ENCODE assay signal across 8 cellular contexts in genomic region chr3:196684548-196685407, GRCh38. TPM values are rescaled to one million over a fixed set of nuclear protein-coding genes. Genes with fewer than 3 reads are reported as not detected.
A peak's percentile ranks its signal among the peaks of the same experiment; 100 is the strongest.
DNase-seq lines count a peak whose midpoint lies in the region; ATAC-seq, FAIRE-seq and TF ChIP-seq lines count a peak whose summit lies in the region.

No MANE protein-coding gene starts in this region.

- DNase-seq in CD4-positive, alpha-beta T cell, result peak; percentile 44 to 58 (median 51)
- DNase-seq in NCI-H748 treated with DMSO at 0.1 percent for 48 hours (lab: John Stamatoyannopoulos, UW) (peak; percentile 6), endothelial cell of umbilical vein (ENCODE audit: low read depth, low spot score) (peak; percentile 61)
- DNase-seq in activated CD8-positive, alpha-beta memory T cell treated with anti-CD3 and anti-CD28 coated beads for 1 hour (ENCODE audit: extremely low read depth in 1 of 2, low read depth in 1 of 2), result peak; percentile 32 to 41
- peak; percentile 29 to 78 (median 62) for DNase-seq in naive thymus-derived CD4-positive, alpha-beta T cell
- DNase-seq in stimulated activated effector memory CD8-positive, alpha-beta T cell treated with anti-CD3 and anti-CD28 coated beads, Interleukin-12 subunit alpha, Interleukin-12 subunit beta, amount 100 ng/mL, for 72 hours (ENCODE audit: low spot score in 2 of 2), result peak; percentile 53 to 85

- H3K27ac Mint-ChIP-seq in CD4-positive, alpha-beta T cell, result peak overlapping the region; percentile 60
- H3K27ac Mint-ChIP-seq in naive thymus-derived CD4-positive, alpha-beta T cell, result peak overlapping the region; percentile 38 to 80 (median 71)
- peak overlapping the region; percentile 63 for H3K27ac Mint-ChIP-seq in stimulated activated effector memory CD8-positive, alpha-beta T cell treated with anti-CD3 and anti-CD28 coated beads, Interleukin-12 subunit alpha, Interleukin-12 subunit beta, amount 100 ng/mL, for 72 hours

- no peak for TF ChIP-seq POLR2A in endothelial cell of umbilical vein (IDR thresholded peaks at IDR 0.05; ENCODE audit: low read depth, low read length)

- H3K36me3 Mint-ChIP-seq in CD4-positive, alpha-beta T cell (ENCODE audit: low read depth), result no peaks in the 10 kb centered on the region
- peaks cover 0 to 16% (median 4%) of the 10 kb centered on the region in 5 donors for H3K36me3 Mint-ChIP-seq in naive thymus-derived CD4-positive, alpha-beta T cell
- H3K36me3 Mint-ChIP-seq in stimulated activated effector memory CD8-positive, alpha-beta T cell treated with anti-CD3 and anti-CD28 coated beads, Interleukin-12 subunit alpha, Interleukin-12 subunit beta, amount 100 ng/mL, for 72 hours, result no peaks in the 10 kb centered on the region

- no peaks in the 10 kb centered on the region for H3K27me3 ChIP-seq in CD4-positive, alpha-beta T cell (ENCODE audit: control insufficient read depth, insufficient read depth, low read length)
- H3K27me3 ChIP-seq in endothelial cell of umbilical vein (ENCODE audit: control insufficient read depth in 2 of 2, insufficient read depth in 2 of 2, low read length in 2 of 2), result peaks cover 0 to 3% of the 10 kb centered on the region in 2 experiments
- H3K27me3 ChIP-seq in naive thymus-derived CD4-positive, alpha-beta T cell (ENCODE audit: control insufficient read depth in 2 of 2, insufficient read depth in 2 of 2, low read length in 2 of 2), result no peaks in the 10 kb centered on the region

- H3K4me3 ChIP-seq in endothelial cell of umbilical vein (replicated peaks in 1 of 3; ENCODE audit: insufficient read depth in 1 of 3, low read depth in 1 of 3, low read length in 3 of 3), result no peak overlapping the region
- H3K4me3 ChIP-seq in naive thymus-derived CD4-positive, alpha-beta T cell (ENCODE audit: low read length), result peak overlapping the region; percentile 28

- FAIRE-seq in endothelial cell of umbilical vein (lab: Jason Lieb, UNC), result peak; percentile 76

- intact Hi-C loops in CD4-positive, alpha-beta T cell (cut with DNase I, micrococcal nuclease), result loop anchor here (1.0 to 5.0 kb wide), 5 partner anchors 52 to 432 kb away; no protein-coding TSS in a partner anchor
- intact Hi-C loops in endothelial cell of umbilical vein (cut with micrococcal nuclease), result loop anchor here (1.0 to 2.0 kb wide), 5 partner anchors 33 to 156 kb away; no protein-coding TSS in a partner anchor
- intact Hi-C loops in naive thymus-derived CD4-positive, alpha-beta T cell (cut with micrococcal nuclease), result loop anchor here (1.0 to 2.0 kb wide), 10 partner anchors 28 to 285 kb away; partner anchors contain the start of genes CEP19 (in 1 of the 2) and PIGX (in 1 of the 2)

- peak overlapping the region; percentile 52 for H2AFZ ChIP-seq in endothelial cell of umbilical vein (ENCODE audit: low read depth, low read length)

- no peaks in the 10 kb centered on the region for H3K27me3 Mint-ChIP-seq in CD4-positive, alpha-beta T cell
- peaks cover 0 to 3% (median 0%) of the 10 kb centered on the region in 5 donors for H3K27me3 Mint-ChIP-seq in naive thymus-derived CD4-positive, alpha-beta T cell

- no peaks in the 10 kb centered on the region for H3K9me3 ChIP-seq in CD4-positive, alpha-beta T cell (ENCODE audit: control insufficient read depth, low read length)
- H3K9me3 ChIP-seq in endothelial cell of umbilical vein (replicated peaks; ENCODE audit: control insufficient read depth, insufficient read depth, low read length), result no peaks in the 10 kb centered on the region
- no peaks in the 10 kb centered on the region for H3K9me3 ChIP-seq in naive thymus-derived CD4-positive, alpha-beta T cell (ENCODE audit: control insufficient read depth in 2 of 3, low read length in 3 of 3)

- no peaks in the 10 kb centered on the region for H3K79me2 ChIP-seq in endothelial cell of umbilical vein (ENCODE audit: control insufficient read depth, insufficient read depth, low read length)

- no peaks in the 10 kb centered on the region for H4K20me1 ChIP-seq in endothelial cell of umbilical vein (replicated peaks; ENCODE audit: control insufficient read depth, extremely low read depth, insufficient read depth, low read length)

- peak overlapping the region; percentile 27 for H3K4me2 ChIP-seq in endothelial cell of umbilical vein (ENCODE audit: insufficient read depth, low read length)

- H3K27ac ChIP-seq in CD4-positive, alpha-beta T cell (ENCODE audit: low read depth, low read length), result no peak overlapping the region
- H3K27ac ChIP-seq in endothelial cell of umbilical vein (ENCODE audit: insufficient read depth, low read depth, low read length), result no peak overlapping the region
- peak overlapping the region; percentile 34 for H3K27ac ChIP-seq in naive thymus-derived CD4-positive, alpha-beta T cell (ENCODE audit: low read depth, low read length)

- H3K4me3 Mint-ChIP-seq in CD4-positive, alpha-beta T cell, result peak overlapping the region; percentile 74
- peak overlapping the region; percentile 51 to 69 (median 67) for H3K4me3 Mint-ChIP-seq in naive thymus-derived CD4-positive, alpha-beta T cell
- peak overlapping the region; percentile 52 for H3K4me3 Mint-ChIP-seq in stimulated activated effector memory CD8-positive, alpha-beta T cell treated with anti-CD3 and anti-CD28 coated beads, Interleukin-12 subunit alpha, Interleukin-12 subunit beta, amount 100 ng/mL, for 72 hours

- BruUV-seq in endothelial cell of umbilical vein (replicated peaks; lab: Mats Ljungman, UMichigan), result no TSS peak

- H3K9ac ChIP-seq in endothelial cell of umbilical vein (replicated peaks; ENCODE audit: extremely low read depth, insufficient read depth, low read length), result no peak overlapping the region

- peak; percentile 91 for ATAC-seq in CD4-positive, alpha-beta T cell (ENCODE audit: poor library complexity)
- ATAC-seq in GM19328 (IDR thresholded peaks at IDR 0.05; ENCODE audit: unreplicated experiment) (peak; percentile 80), HG03520 (IDR thresholded peaks at IDR 0.05; ENCODE audit: unreplicated experiment) (peak; percentile 81)
- peak; percentile 78 for ATAC-seq in naive thymus-derived CD4-positive, alpha-beta T cell
- peak; percentile 98 for ATAC-seq in stimulated activated effector memory CD8-positive, alpha-beta T cell treated with anti-CD3 and anti-CD28 coated beads, Interleukin-12 subunit alpha, Interleukin-12 subunit beta, amount 100 ng/mL, for 72 hours

- no peaks in the 10 kb centered on the region for H3K9me3 Mint-ChIP-seq in CD4-positive, alpha-beta T cell
- H3K9me3 Mint-ChIP-seq in naive thymus-derived CD4-positive, alpha-beta T cell, result peaks cover 0 to 10% (median 3%) of the 10 kb centered on the region in 11 donors
- no peaks in the 10 kb centered on the region for H3K9me3 Mint-ChIP-seq in stimulated activated effector memory CD8-positive, alpha-beta T cell treated with anti-CD3 and anti-CD28 coated beads, Interleukin-12 subunit alpha, Interleukin-12 subunit beta, amount 100 ng/mL, for 72 hours

- H3K9me1 ChIP-seq in endothelial cell of umbilical vein (replicated peaks; ENCODE audit: control insufficient read depth, extremely low read depth, insufficient read depth, low read length), result no peaks in the 10 kb centered on the region

- POLR2A ChIA-PET in CD4-positive, alpha-beta T cell (lab: Charles Lee), result interaction anchor here (0.8 to 2.3 kb wide), 8 partner anchors 44 to 116 kb away, joined by 3 to 15 read pairs (median 4); partner anchors contain the start of genes FBXO45, NRROS and WDR53
- POLR2A ChIA-PET in endothelial cell of umbilical vein (lab: Charles Lee), result no interaction called here
- POLR2A ChIA-PET in naive thymus-derived CD4-positive, alpha-beta T cell (lab: Charles Lee), result interaction anchor here (0.6 to 3.5 kb wide), 13 partner anchors 14 to 252 kb away, joined by 3 to 25 read pairs (median 6); partner anchors contain the start of genes CEP19, NRROS and PIGX

- no peaks in the 10 kb centered on the region for H3K36me3 ChIP-seq in endothelial cell of umbilical vein (ENCODE audit: control insufficient read depth in 2 of 2, extremely low read depth in 1 of 2, insufficient read depth in 2 of 2, low read length in 2 of 2)
- H3K36me3 ChIP-seq in naive thymus-derived CD4-positive, alpha-beta T cell (ENCODE audit: control insufficient read depth in 2 of 3, insufficient read depth in 3 of 3, low read length in 3 of 3), result no peaks in the 10 kb centered on the region

- TF ChIP-seq CTCF in CD4-positive, alpha-beta T cell (IDR thresholded peaks at IDR 0.05), result peak; percentile 90
- peak; percentile 73 for TF ChIP-seq CTCF in endothelial cell of umbilical vein (IDR thresholded peaks at IDR 0.05; ENCODE audit: extremely low read depth in 1 of 2, insufficient read depth in 1 of 2, low read depth in 1 of 2, low read length in 2 of 2)

- dilution Hi-C loops in endothelial cell of umbilical vein (cut with MboI; ENCODE audit: extremely low pct_ligation_motif_present, low sequenced_read_pairs), result loop anchor here (5.0 kb wide), 1 partner anchor 77 kb away; no protein-coding TSS in a partner anchor

- CTCF ChIA-PET in CD4-positive, alpha-beta T cell (lab: Charles Lee), result interaction anchor here (0.8 to 5.3 kb wide), 16 partner anchors 9 to 285 kb away, joined by 3 to 67 read pairs (median 5); partner anchors contain the start of genes CEP19, NRROS and PIGX
- CTCF ChIA-PET in endothelial cell of umbilical vein (lab: Charles Lee), result interaction anchor here (0.5 to 11.4 kb wide), 28 partner anchors 8 to 431 kb away, joined by 3 to 334 read pairs (median 4); partner anchors contain the start of gene NRROS
- CTCF ChIA-PET in naive thymus-derived CD4-positive, alpha-beta T cell (lab: Charles Lee), result interaction anchor here (0.5 to 5.1 kb wide), 28 partner anchors 7 to 1066 kb away, joined by 3 to 166 read pairs (median 5); no protein-coding TSS in a partner anchor

- H3K4me1 Mint-ChIP-seq in CD4-positive, alpha-beta T cell (ENCODE audit: low read depth), result peaks cover 14% of the 10 kb centered on the region
- H3K4me1 Mint-ChIP-seq in naive thymus-derived CD4-positive, alpha-beta T cell, result peaks cover 14 to 23% (median 17%) of the 10 kb centered on the region in 7 donors
- H3K4me1 Mint-ChIP-seq in stimulated activated effector memory CD8-positive, alpha-beta T cell treated with anti-CD3 and anti-CD28 coated beads, Interleukin-12 subunit alpha, Interleukin-12 subunit beta, amount 100 ng/mL, for 72 hours, result peaks cover 24% of the 10 kb centered on the region

- H3K4me1 ChIP-seq in endothelial cell of umbilical vein (ENCODE audit: control insufficient read depth, extremely low read depth, insufficient read depth, low read length), result peaks cover 7% of the 10 kb centered on the region
- H3K4me1 ChIP-seq in naive thymus-derived CD4-positive, alpha-beta T cell (ENCODE audit: control insufficient read depth in 2 of 2, insufficient read depth in 2 of 2, low read length in 2 of 2), result peaks cover 0 to 5% of the 10 kb centered on the region in 2 donors

RNA-seq across cellular contexts. Expression of gene CEP19, which starts 27.3 kb away (rescaled TPM):
- total RNA-seq in CD4-positive, alpha-beta T cell, result under 1 TPM; 0.36 to 0.64 TPM
- 1.2 and 1.6 TPM in 2 replicates for total RNA-seq in endothelial cell of umbilical vein
- 0.53 and 0.87 TPM in 2 replicates for polyA plus RNA-seq in endothelial cell of umbilical vein
- 1.3 TPM in 2 replicates for polyA plus RNA-seq in endothelial cell of umbilical vein (2011; cell fraction: cytosol; rRNA removed)
- 0.18 and 0.25 TPM in 2 replicates for polyA plus RNA-seq in endothelial cell of umbilical vein (2011; cell fraction: nucleus; rRNA removed)
- 1.1 and 1.4 TPM in 2 replicates for polyA plus RNA-seq in endothelial cell of umbilical vein (2012)
- 0.63 and 0.68 TPM in 2 replicates for polyA minus RNA-seq in endothelial cell of umbilical vein
- polyA minus RNA-seq in endothelial cell of umbilical vein (2011; cell fraction: cytosol; rRNA and poly(A)+ RNA removed), result 0.82 TPM
- polyA minus RNA-seq in endothelial cell of umbilical vein (2011; cell fraction: nucleus; rRNA and poly(A)+ RNA removed), result 0.24 TPM in 1 of 2 replicates, not detected in the other
- total RNA-seq in naive thymus-derived CD4-positive, alpha-beta T cell, result 1 to 10 TPM in 4 of 5 experiments, under 1 TPM in 1; 0.96 to 8.1 (median 6.9) TPM
- polyA plus RNA-seq in naive thymus-derived CD4-positive, alpha-beta T cell, result 10 to 100 TPM in 1 of 2 donors, 1 to 10 TPM in 1; 5.0 to 10.7 TPM

RNA-seq across cellular contexts. Expression of gene PIGX, which starts 27.4 kb away (rescaled TPM):
- total RNA-seq in CD4-positive, alpha-beta T cell, result 10 to 100 TPM; 13.3 to 13.9 TPM
- total RNA-seq in endothelial cell of umbilical vein, result 12.4 and 14.0 TPM in 2 replicates
- 6.6 and 9.2 TPM in 2 replicates for polyA plus RNA-seq in endothelial cell of umbilical vein
- polyA plus RNA-seq in endothelial cell of umbilical vein (2011; cell fraction: cytosol; rRNA removed), result 7.6 and 8.3 TPM in 2 replicates
- 2.7 and 5.3 TPM in 2 replicates for polyA plus RNA-seq in endothelial cell of umbilical vein (2011; cell fraction: nucleus; rRNA removed)
- 9.3 and 9.7 TPM in 2 replicates for polyA plus RNA-seq in endothelial cell of umbilical vein (2012)
- 8.7 and 12.5 TPM in 2 replicates for polyA minus RNA-seq in endothelial cell of umbilical vein
- 14.3 TPM for polyA minus RNA-seq in endothelial cell of umbilical vein (2011; cell fraction: cytosol; rRNA and poly(A)+ RNA removed)
- polyA minus RNA-seq in endothelial cell of umbilical vein (2011; cell fraction: nucleus; rRNA and poly(A)+ RNA removed), result 2.2 and 3.6 TPM in 2 replicates
- total RNA-seq in naive thymus-derived CD4-positive, alpha-beta T cell, result 10 to 100 TPM; 13.7 to 58.5 (median 17.3) TPM
- 10 to 100 TPM; 22.6 to 35.9 TPM for polyA plus RNA-seq in naive thymus-derived CD4-positive, alpha-beta T cell

RNA-seq across cellular contexts. Expression of gene NRROS, which starts 45.3 kb away (rescaled TPM):
- 1 to 10 TPM; 7.4 to 8.4 TPM for total RNA-seq in CD4-positive, alpha-beta T cell
- 14.4 and 15.6 TPM in 2 replicates for total RNA-seq in endothelial cell of umbilical vein
- 8.1 and 8.7 TPM in 2 replicates for polyA plus RNA-seq in endothelial cell of umbilical vein
- 4.2 and 5.0 TPM in 2 replicates for polyA plus RNA-seq in endothelial cell of umbilical vein (2011; cell fraction: cytosol; rRNA removed)
- 2.7 and 3.6 TPM in 2 replicates for polyA plus RNA-seq in endothelial cell of umbilical vein (2011; cell fraction: nucleus; rRNA removed)
- 3.5 and 5.6 TPM in 2 replicates for polyA plus RNA-seq in endothelial cell of umbilical vein (2012)
- 3.2 and 3.9 TPM in 2 replicates for polyA minus RNA-seq in endothelial cell of umbilical vein
- polyA minus RNA-seq in endothelial cell of umbilical vein (2011; cell fraction: cytosol; rRNA and poly(A)+ RNA removed), result not detected
- 1.1 and 2.4 TPM in 2 replicates for polyA minus RNA-seq in endothelial cell of umbilical vein (2011; cell fraction: nucleus; rRNA and poly(A)+ RNA removed)
- 10 to 100 TPM in 4 of 5 experiments, 1 to 10 TPM in 1; 9.8 to 53.3 (median 14.2) TPM for total RNA-seq in naive thymus-derived CD4-positive, alpha-beta T cell
- 1 to 10 TPM; 1.3 to 4.3 TPM for polyA plus RNA-seq in naive thymus-derived CD4-positive, alpha-beta T cell

RNA-seq across cellular contexts. Expression of gene PAK2, which starts 54.9 kb away (rescaled TPM):
- 10 to 100 TPM; 36.2 to 41.7 TPM for total RNA-seq in CD4-positive, alpha-beta T cell
- 85.8 and 98.9 TPM in 2 replicates for total RNA-seq in endothelial cell of umbilical vein
- 17.6 and 22.6 TPM in 2 replicates for polyA plus RNA-seq in endothelial cell of umbilical vein
- polyA plus RNA-seq in endothelial cell of umbilical vein (2011; cell fraction: cytosol; rRNA removed), result 38.8 and 42.1 TPM in 2 replicates
- 20.8 and 25.0 TPM in 2 replicates for polyA plus RNA-seq in endothelial cell of umbilical vein (2011; cell fraction: nucleus; rRNA removed)
- polyA plus RNA-seq in endothelial cell of umbilical vein (2012), result 70.0 and 83.0 TPM in 2 replicates
- polyA minus RNA-seq in endothelial cell of umbilical vein, result 93.4 and 135 TPM in 2 replicates
- polyA minus RNA-seq in endothelial cell of umbilical vein (2011; cell fraction: cytosol; rRNA and poly(A)+ RNA removed), result 67.2 TPM
- 19.3 and 28.9 TPM in 2 replicates for polyA minus RNA-seq in endothelial cell of umbilical vein (2011; cell fraction: nucleus; rRNA and poly(A)+ RNA removed)
- 10 to 100 TPM; 57.7 to 97.3 (median 79.7) TPM for total RNA-seq in naive thymus-derived CD4-positive, alpha-beta T cell
- polyA plus RNA-seq in naive thymus-derived CD4-positive, alpha-beta T cell, result 10 to 100 TPM; 25.8 to 30.8 TPM

Comparison
In these comparisons a context has a peak if more than half of its experiments do, and no peak if none do; other contexts are left out.
1. DNase-seq: peak in every context shown above with its lines; median percentile 69 in stimulated activated effector memory CD8-positive, alpha-beta T cell treated with anti-CD3 and anti-CD28 coated beads, Interleukin-12 subunit alpha, Interleukin-12 subunit beta, amount 100 ng/mL, for 72 hours; 62 in naive thymus-derived CD4-positive, alpha-beta T cell; 61 in endothelial cell of umbilical vein; 51 in CD4-positive, alpha-beta T cell; 36 in activated CD8-positive, alpha-beta memory T cell treated with anti-CD3 and anti-CD28 coated beads for 1 hour; 6 in NCI-H748 treated with DMSO at 0.1 percent for 48 hours.